ENCODE assay signal across 19 cellular contexts in the genomic region with DNA sequence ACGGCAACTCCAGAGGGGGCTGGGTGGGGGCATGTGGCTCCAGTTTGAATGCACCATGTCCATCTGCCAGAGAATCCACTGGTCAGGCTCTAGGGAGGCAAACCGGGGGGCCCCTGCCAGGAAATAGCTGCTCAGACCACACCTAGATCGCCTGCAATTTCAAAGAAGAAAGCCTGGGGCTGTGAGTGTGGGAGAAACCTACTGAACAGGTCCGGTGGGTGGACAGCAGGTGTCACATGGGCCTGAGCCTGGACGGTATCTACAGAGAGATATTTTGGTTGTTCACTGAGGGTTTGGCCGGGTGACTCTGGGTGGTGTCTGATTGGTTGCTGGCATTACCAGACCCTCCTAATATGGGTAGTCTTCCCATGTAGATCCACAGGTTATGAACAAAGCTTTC. TPM values are rescaled to one million over a fixed set of nuclear protein-coding genes. Genes with fewer than 3 reads are reported as not detected.
"Had no signal": no experiment of that assay in that cellular context is flagged by ENCODE, and none has a peak within 500 bp of the region (broad histone marks: within the 10 kb centered on the region; RNA-seq: fewer than 3 reads in every experiment).

No MANE protein-coding gene starts in this region.

- H3K36me3 Mint-ChIP-seq: activated naive CD4-positive, alpha-beta T cell treated with anti-CD3 and anti-CD28 coated beads, Interleukin-2, amount 50 U/mL, for 24 hours; natural killer cell treated with Interleukin-12 subunit alpha and Interleukin-12 subunit beta and Interleukin-15 and Interleukin-18, amount 100 ng/mL, for 72 hours; stimulated activated naive B cell treated with anti-CD40 and anti-IgM and Interleukin-4, amounts not matched to agents 10 μg/mL and 1 μg/mL and 100 μg/mL, for 72 hours; WTC11 had no signal

- H3K4me1 ChIP-seq: adrenal gland, foreskin keratinocyte had no signal

- H3K9me3 ChIP-seq: adrenal gland, right atrium auricular region, tibial artery had no signal

- H3K27me3 ChIP-seq: adrenal gland, right atrium auricular region, tibial artery had no signal

- H3K36me3 ChIP-seq: adrenal gland, right atrium auricular region, tibial artery had no signal

- H3K4me3 ChIP-seq: adrenal gland, right atrium auricular region, tibial artery had no signal

- H3K27ac ChIP-seq: adrenal gland, foreskin keratinocyte, right atrium auricular region, tibial artery had no signal

- H3K27ac Mint-ChIP-seq: activated CD4-positive, alpha-beta memory T cell treated with anti-CD3 and anti-CD28 coated beads, Interleukin-2, amount 10 ng/mL, durations not matched to agents 7 days and 5 days; activated naive CD4-positive, alpha-beta T cell treated with anti-CD3 and anti-CD28 coated beads, Interleukin-2, amount 50 U/mL, for 24 hours; natural killer cell treated with Interleukin-12 subunit alpha and Interleukin-12 subunit beta and Interleukin-15 and Interleukin-18, amount 100 ng/mL, for 72 hours; stimulated activated naive B cell treated with anti-CD40 and anti-IgM and Interleukin-4, amounts not matched to agents 10 μg/mL and 1 μg/mL and 100 μg/mL, for 72 hours; T-helper 17 cell; WTC11 had no signal

- DNase-seq: activated CD4-positive, alpha-beta memory T cell treated with anti-CD3 and anti-CD28 coated beads, Interleukin-2, amount 10 ng/mL, durations not matched to agents 7 days and 5 days; activated CD4-positive, alpha-beta T cell treated with anti-CD3 and anti-CD28 coated beads for 4 hours; activated effector memory CD4-positive, alpha-beta T cell treated with anti-CD3 and anti-CD28 coated beads, Interleukin-2, amount 50 U/mL, for 16 hours; activated T-cell treated with anti-CD3 and anti-CD28 coated beads, Interleukin-2, amount 50 U/mL, for 4 hours; adrenal gland; foreskin keratinocyte; left cardiac atrium; nucleus accumbens; posterior cingulate gyrus; stimulated activated CD4-positive, alpha-beta T cell treated with anti-CD3 and anti-CD28 coated beads, Interleukin-4, amount 100 ng/mL, for 1 hour; stimulated activated naive B cell treated with anti-CD40 and anti-IgM and Interleukin-4, amounts not matched to agents 10 μg/mL and 1 μg/mL and 100 μg/mL, for 72 hours; T-helper 17 cell; tibial artery had no signal

- H3K4me3 Mint-ChIP-seq: activated CD4-positive, alpha-beta memory T cell treated with anti-CD3 and anti-CD28 coated beads, Interleukin-2, amount 10 ng/mL, durations not matched to agents 7 days and 5 days; activated naive CD4-positive, alpha-beta T cell treated with anti-CD3 and anti-CD28 coated beads, Interleukin-2, amount 50 U/mL, for 24 hours; activated T-cell treated with anti-CD3 and anti-CD28 coated beads, Interleukin-2, amount 50 U/mL, for 4 hours; natural killer cell treated with Interleukin-12 subunit alpha and Interleukin-12 subunit beta and Interleukin-15 and Interleukin-18, amount 100 ng/mL, for 72 hours; stimulated activated naive B cell treated with anti-CD40 and anti-IgM and Interleukin-4, amounts not matched to agents 10 μg/mL and 1 μg/mL and 100 μg/mL, for 72 hours; T-helper 17 cell; WTC11 had no signal

- H3K4me1 Mint-ChIP-seq: activated CD4-positive, alpha-beta memory T cell treated with anti-CD3 and anti-CD28 coated beads, Interleukin-2, amount 10 ng/mL, durations not matched to agents 7 days and 5 days; activated naive CD4-positive, alpha-beta T cell treated with anti-CD3 and anti-CD28 coated beads, Interleukin-2, amount 50 U/mL, for 24 hours had no signal

- H3K9me3 Mint-ChIP-seq: activated CD4-positive, alpha-beta memory T cell treated with anti-CD3 and anti-CD28 coated beads, Interleukin-2, amount 10 ng/mL, durations not matched to agents 7 days and 5 days; activated naive CD4-positive, alpha-beta T cell treated with anti-CD3 and anti-CD28 coated beads, Interleukin-2, amount 50 U/mL, for 24 hours; activated T-cell treated with anti-CD3 and anti-CD28 coated beads, Interleukin-2, amount 50 U/mL, for 4 hours; natural killer cell treated with Interleukin-12 subunit alpha and Interleukin-12 subunit beta and Interleukin-15 and Interleukin-18, amount 100 ng/mL, for 72 hours; stimulated activated naive B cell treated with anti-CD40 and anti-IgM and Interleukin-4, amounts not matched to agents 10 μg/mL and 1 μg/mL and 100 μg/mL, for 72 hours; WTC11 had no signal

RNA-seq across cellular contexts. Expression of a gene that starts 32.0 kb away (rescaled TPM):
- total RNA-seq: activated CD4-positive, alpha-beta memory T cell treated with anti-CD3 and anti-CD28 coated beads, Interleukin-2, amount 10 ng/mL, durations not matched to agents 7 days and 5 days; activated T-cell treated with anti-CD3 and anti-CD28 coated beads, Interleukin-2, amount 50 U/mL, for 4 hours; adrenal gland; cardiac septum; foreskin keratinocyte; left cardiac atrium; natural killer cell treated with Interleukin-12 subunit alpha and Interleukin-12 subunit beta and Interleukin-15 and Interleukin-18, amount 100 ng/mL, for 72 hours; right atrium auricular region; skeletal muscle tissue; T-helper 17 cell had no signal
- polyA plus RNA-seq: adrenal gland, foreskin keratinocyte had no signal
